Comparison of ENCODE assay signal across 28 cellular contexts in the genomic region with DNA sequence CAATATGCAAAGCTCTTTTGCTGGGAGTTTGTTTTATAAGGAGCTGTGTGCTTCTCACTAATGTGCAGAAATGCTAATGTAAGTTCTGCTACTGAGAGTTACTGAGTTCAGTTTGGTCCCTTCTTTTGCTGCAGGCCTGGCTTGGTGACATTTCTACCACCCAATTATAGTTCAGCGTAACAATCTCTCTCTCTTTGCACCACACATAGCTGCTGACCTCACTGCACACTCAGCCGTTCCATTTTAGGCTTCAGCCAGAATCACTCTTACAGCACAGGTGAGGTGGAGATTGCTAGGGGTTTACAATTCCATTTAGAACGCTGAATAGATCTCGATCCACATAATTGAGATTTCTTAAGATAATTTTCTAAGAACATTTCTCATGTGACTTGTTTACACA. TPM values are rescaled to one million over a fixed set of nuclear protein-coding genes. Genes with fewer than 3 reads are reported as not detected.
DNase-seq lines count a peak whose midpoint lies in the region; ATAC-seq and TF ChIP-seq lines count a peak whose summit lies in the region.
"Had no signal": no experiment of that assay in that cellular context is flagged by ENCODE, and none has a peak within 500 bp of the region (broad histone marks: within the 10 kb centered on the region; RNA-seq: fewer than 3 reads in every experiment).

No MANE protein-coding gene starts in this region.

- H2AFZ ChIP-seq in mammary epithelial cell (ENCODE audit: low read depth, low read length) = peak overlapping the region; percentile 6

- H3K9ac ChIP-seq in mammary epithelial cell (ENCODE audit: insufficient read depth, low read length) = no peak overlapping the region

- H3K9me3 ChIP-seq in mammary epithelial cell (replicated peaks; ENCODE audit: insufficient read depth, low read length) (no peaks in the 10 kb centered on the region), breast epithelium (no peaks in the 10 kb centered on the region), heart right ventricle (no peaks in the 10 kb centered on the region)
- H3K9me3 ChIP-seq: BE2C had no signal

- dilution Hi-C loops in mammary epithelial cell (cut with HindIII; ENCODE audit: low sequenced_read_pairs) = no loop called here

- no peaks in the 10 kb centered on the region for H3K79me2 ChIP-seq in mammary epithelial cell (ENCODE audit: insufficient read depth, low read length)

- H3K27ac ChIP-seq in mammary epithelial cell (ENCODE audit: insufficient read depth, low read depth, low read length) = no peak overlapping the region
- H3K27ac ChIP-seq in breast epithelium = no peak overlapping the region
- peak overlapping the region in 9 of 10 donors; percentile 9 to 83 (median 70) for H3K27ac ChIP-seq in heart right ventricle
- H3K27ac ChIP-seq: RWPE1, SK-N-MC had no signal

- intact Hi-C loops in mammary epithelial cell (cut with micrococcal nuclease) = no loop called here
- intact Hi-C loops in breast epithelium (cut with DNase I; ENCODE audit: low total_unique reads) = no loop called here
- intact Hi-C loops in heart right ventricle (cut with DNase I) = no loop called here

- BruUV-seq in mammary epithelial cell (replicated peaks; lab: Mats Ljungman, UMichigan) = no TSS peak

- H3K36me3 ChIP-seq in mammary epithelial cell (ENCODE audit: insufficient read depth, low read length) (no peaks in the 10 kb centered on the region), breast epithelium (no peaks in the 10 kb centered on the region), heart right ventricle (no peaks in the 10 kb centered on the region)
- H3K36me3 ChIP-seq: BE2C had no signal

- TF ChIP-seq POLR2A in breast epithelium (IDR thresholded peaks at IDR 0.05) = no peak

- no peak overlapping the region for H3K4me2 ChIP-seq in mammary epithelial cell (ENCODE audit: insufficient read depth, low read depth, low read length)

- DNase-seq in mammary epithelial cell (no peak), breast epithelium (ENCODE audit: low spot score in 2 of 2) (no peak), heart right ventricle (peak in 1 of 2 donors; percentile 65), myocyte (ENCODE audit: low read depth) (peak; percentile 56), dedifferentiated amniotic fluid mesenchymal stem cell (ENCODE audit: extremely low spot score) (no peak), NCI-H774 (lab: John Stamatoyannopoulos, UW) (no peak)
- DNase-seq in stimulated activated CD4-positive, alpha-beta T cell treated with anti-CD3 and anti-CD28 coated beads, Interleukin-4, amount 100 ng/mL, for 4 hours = no peak
- DNase-seq: 8988T, ACHN, BE2C, Calu3, DMS153, DND-41, KBM-7, MV-4-11, NCI-H1105, NCI-H1436 treated with DMSO at 0.1 percent for 48 hours, NCI-H187 treated with DMSO at 0.1 percent for 48 hours, NCI-H2171 treated with DMSO at 0.1 percent for 48 hours, NCI-H345, NCI-H510A treated with DMSO at 0.1 percent for 48 hours, SIG-M5 had no signal

- no peaks in the 10 kb centered on the region for H4K20me1 ChIP-seq in mammary epithelial cell (ENCODE audit: insufficient read depth, low read length)

- in situ Hi-C loops in mammary epithelial cell (cut with MboI; ENCODE audit: low sequenced_read_pairs in 2 of 2) = loop anchor here (25.0 kb wide), 1 partner anchor 524 kb away; no protein-coding TSS in a partner anchor

- no peak overlapping the region for H3K4me3 ChIP-seq in mammary epithelial cell (replicated peaks in 1 of 3; ENCODE audit: insufficient read depth in 1 of 3, low read depth in 2 of 3, low read length in 3 of 3)
- H3K4me3 ChIP-seq in breast epithelium = no peak overlapping the region
- no peak overlapping the region for H3K4me3 ChIP-seq in heart right ventricle
- H3K4me3 ChIP-seq: SK-N-MC had no signal

- CTCF ChIA-PET in mammary epithelial cell (lab: Charles Lee; ENCODE audit: low non-redundant PET) = no interaction called here

- H3K27me3 ChIP-seq in mammary epithelial cell (ENCODE audit: insufficient read depth, low read length) = no peaks in the 10 kb centered on the region
- H3K27me3 ChIP-seq in breast epithelium = no peaks in the 10 kb centered on the region
- no peaks in the 10 kb centered on the region for H3K27me3 ChIP-seq in heart right ventricle
- H3K27me3 ChIP-seq: BE2C had no signal

- peak; percentile 89 to 100 (median 94) for ATAC-seq in heart right ventricle
- ATAC-seq: Panc1 had no signal

- peaks cover 5% of the 10 kb centered on the region for H3K4me1 ChIP-seq in mammary epithelial cell (ENCODE audit: insufficient read depth, low read length)
- no peaks in the 10 kb centered on the region for H3K4me1 ChIP-seq in breast epithelium
- H3K4me1 ChIP-seq in heart right ventricle = peaks cover 0 to 18% (median 3%) of the 10 kb centered on the region in 9 donors
- H3K4me1 ChIP-seq: BE2C had no signal

- WGBS in mammary epithelial cell (ENCODE audit: low coverage, missing lambda C conversion rate) = 81% methylated on average over 4 of the region's 4 CpGs
- WGBS in heart right ventricle, 2 donors = 45 to 64% methylated on average over 4 of the region's 4 CpGs

- TF ChIP-seq CTCF in mammary epithelial cell (conservative IDR thresholded peaks at IDR 0.05 in 1 of 2, IDR thresholded peaks at IDR 0.05 in 1 of 2; ENCODE audit: extremely low read depth in 1 of 2, insufficient read depth in 1 of 2, low read depth in 1 of 2, low read length in 2 of 2) (no peak), breast epithelium (IDR thresholded peaks at IDR 0.05) (no peak), heart right ventricle (IDR thresholded peaks at IDR 0.05) (no peak)

RNA-seq across cellular contexts. Expression of a gene that starts 21.0 kb away (rescaled TPM):
- total RNA-seq in mammary epithelial cell (under 1 TPM; 0.28 to 0.33 TPM), breast epithelium (10 to 100 TPM in 1 of 3 donors, 1 to 10 TPM in 2; 1.6 to 32.2 (median 1.8) TPM), heart right ventricle (100 to 1,000 TPM; 198 to 452 (median 287) TPM), myocyte (37.4 and 49.4 TPM in 2 replicates)
- polyA plus RNA-seq in mammary epithelial cell (0.06 TPM), heart right ventricle (100 to 1,000 TPM in 1 of 2 donors, 10 to 100 TPM in 1; 35.1 to 129 TPM)
- polyA minus RNA-seq in mammary epithelial cell = not detected
- 3.2 TPM for polyA plus RNA-seq in myocyte (2012)
- total RNA-seq: LHCN-M2, OCI-LY7 had no signal
- polyA plus RNA-seq: CD14-positive monocyte had no signal

Comparison
In these comparisons a context has a peak if more than half of its experiments do, and no peak if none do; other contexts are left out.
1. H3K27ac ChIP-seq: peak in heart right ventricle (9 of 10); none in mammary epithelial cell (single experiment) and breast epithelium (0 of 2).